ENCODE assay signal across 11 cellular contexts in the genomic region with DNA sequence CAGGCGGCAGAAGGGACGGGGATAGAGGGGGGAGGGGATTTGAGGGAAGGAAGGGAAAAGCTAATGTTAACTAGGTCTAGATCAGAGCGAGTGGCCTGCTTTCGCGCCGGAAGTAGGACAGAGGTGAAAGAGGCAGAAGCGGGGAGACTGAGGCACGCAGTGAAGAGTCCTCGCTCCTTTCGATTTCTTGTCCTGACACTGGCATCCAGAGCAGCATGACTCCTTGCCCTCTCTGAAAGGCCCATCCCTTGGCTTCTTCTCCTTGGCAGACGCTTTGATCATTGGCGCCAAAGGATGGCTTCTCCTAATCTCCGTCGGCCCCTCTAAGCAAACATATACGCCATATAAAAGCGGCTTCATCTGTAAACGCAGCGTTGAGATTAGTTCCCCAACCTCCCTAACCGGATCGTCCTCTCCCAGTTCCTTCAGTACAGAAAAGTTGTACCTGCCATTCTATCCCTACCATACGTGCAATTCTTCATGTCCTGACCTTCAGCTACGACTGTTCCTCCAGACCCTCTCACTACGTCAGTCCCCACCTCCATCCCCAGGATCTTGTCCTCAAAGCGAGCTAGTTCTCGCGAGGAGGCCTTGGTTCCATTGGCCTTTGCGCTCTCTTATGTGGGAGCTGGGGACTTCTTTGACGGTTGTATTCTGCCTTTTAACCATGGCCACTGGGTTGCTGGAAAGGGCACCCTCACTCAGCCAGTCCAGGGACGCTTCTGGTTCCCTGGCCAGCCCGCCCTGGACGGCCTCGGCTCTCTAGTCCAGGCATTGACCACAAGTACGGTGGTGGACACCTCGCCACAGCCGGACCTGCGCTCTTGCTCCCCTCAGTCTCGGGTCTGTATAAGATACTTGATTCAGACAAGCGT. TPM values are rescaled to one million over a fixed set of nuclear protein-coding genes. Genes with fewer than 3 reads are reported as not detected.
DNase-seq lines count a peak whose midpoint lies in the region; ATAC-seq lines count a peak whose summit lies in the region.
"Had no signal": no experiment of that assay in that cellular context is flagged by ENCODE, and none has a peak within 500 bp of the region (broad histone marks: within the 10 kb centered on the region; RNA-seq: fewer than 3 reads in every experiment).

No MANE protein-coding gene starts in this region.

- H3K27ac ChIP-seq in stomach smooth muscle (ENCODE audit: low read length) = no peak overlapping the region

- intact Hi-C loops in activated naive CD4-positive, alpha-beta T cell treated with anti-CD3 and anti-CD28 coated beads for 36 hours (cut with micrococcal nuclease) = loop anchor here (1.0 to 5.0 kb wide), 3 partner anchors 9 to 379 kb away; no protein-coding TSS in a partner anchor
- intact Hi-C loops in activated T-helper 1 cell treated with anti-CD3 and anti-CD28 coated beads, Interleukin-12 subunit alpha, Interleukin-12 subunit beta, Interleukin-2, Interleukin-4 antibody, amounts not matched to agents 30 ng/mL and 10 ng/mL and 1 ng/mL, durations not matched to agents 14 hours and 24 hours and 36 hours (cut with micrococcal nuclease) = loop anchor here (2.0 to 10.0 kb wide), 2 partner anchors 24 to 386 kb away; partner anchors contain the start of gene CERKL

- H3K9ac ChIP-seq in stomach smooth muscle (ENCODE audit: low read length in 2 of 2) = no peak overlapping the region

- H3K27me3 Mint-ChIP-seq in activated naive CD4-positive, alpha-beta T cell treated with anti-CD3 and anti-CD28 coated beads for 36 hours (ENCODE audit: low read depth) = peaks cover 82% of the 10 kb centered on the region
- peaks cover 84% of the 10 kb centered on the region for H3K27me3 Mint-ChIP-seq in activated T-helper 1 cell treated with anti-CD3 and anti-CD28 coated beads, Interleukin-12 subunit alpha, Interleukin-12 subunit beta, Interleukin-2, Interleukin-4 antibody, amounts not matched to agents 30 ng/mL and 10 ng/mL and 1 ng/mL, durations not matched to agents 14 hours and 24 hours and 36 hours (ENCODE audit: insufficient read depth)

- H3K36me3 ChIP-seq in stomach smooth muscle (ENCODE audit: control insufficient read depth in 2 of 2, insufficient read depth in 2 of 2, low read length in 2 of 2) = no peaks in the 10 kb centered on the region

- H3K4me1 ChIP-seq in stomach smooth muscle (ENCODE audit: control insufficient read depth, insufficient read depth, low read length) = peaks cover 19% of the 10 kb centered on the region

- no peaks in the 10 kb centered on the region for H3K9me3 ChIP-seq in iPS-18c (ENCODE audit: control insufficient read depth, insufficient read depth, low read length)
- H3K9me3 ChIP-seq in stomach smooth muscle (ENCODE audit: control insufficient read depth in 2 of 2, low read length in 2 of 2) = peaks cover 0 to 3% of the 10 kb centered on the region in 2 donors

- H3K36me3 Mint-ChIP-seq in activated naive CD4-positive, alpha-beta T cell treated with anti-CD3 and anti-CD28 coated beads for 36 hours (ENCODE audit: low read depth) = peaks cover 6% of the 10 kb centered on the region
- H3K36me3 Mint-ChIP-seq in activated T-helper 1 cell treated with anti-CD3 and anti-CD28 coated beads, Interleukin-12 subunit alpha, Interleukin-12 subunit beta, Interleukin-2, Interleukin-4 antibody, amounts not matched to agents 30 ng/mL and 10 ng/mL and 1 ng/mL, durations not matched to agents 14 hours and 24 hours and 36 hours (ENCODE audit: low read depth) = peaks cover 9% of the 10 kb centered on the region

- no peaks in the 10 kb centered on the region for H3K9me3 Mint-ChIP-seq in activated naive CD4-positive, alpha-beta T cell treated with anti-CD3 and anti-CD28 coated beads for 36 hours
- peaks cover 27% of the 10 kb centered on the region for H3K9me3 Mint-ChIP-seq in activated T-helper 1 cell treated with anti-CD3 and anti-CD28 coated beads, Interleukin-12 subunit alpha, Interleukin-12 subunit beta, Interleukin-2, Interleukin-4 antibody, amounts not matched to agents 30 ng/mL and 10 ng/mL and 1 ng/mL, durations not matched to agents 14 hours and 24 hours and 36 hours

- CTCF ChIA-PET in activated naive CD4-positive, alpha-beta T cell treated with anti-CD3 and anti-CD28 coated beads for 36 hours (lab: Charles Lee) = interaction anchor here (1.1 kb wide), 1 partner anchor 23 kb away, joined by 3 read pairs; no protein-coding TSS in a partner anchor

- no peak for ATAC-seq in GM19023 (IDR thresholded peaks at IDR 0.05; ENCODE audit: unreplicated experiment)

- no peak for DNase-seq in activated naive CD4-positive, alpha-beta T cell treated with anti-CD3 and anti-CD28 coated beads for 36 hours
- no peak for DNase-seq in activated naive CD4-positive, alpha-beta T cell (lab: John Stamatoyannopoulos, UW)
- DNase-seq in activated T-helper 1 cell treated with anti-CD3 and anti-CD28 coated beads, Interleukin-12 subunit alpha, Interleukin-12 subunit beta, Interleukin-2, Interleukin-4 antibody, amounts not matched to agents 30 ng/mL and 10 ng/mL and 1 ng/mL, durations not matched to agents 14 hours and 24 hours and 36 hours (ENCODE audit: low spot score) = no peak
- no peak for DNase-seq in amniotic stem cell (lab: John Stamatoyannopoulos, UW)
- no peak for DNase-seq in NK-92 (lab: John Stamatoyannopoulos, UW; ENCODE audit: unreplicated experiment)
- DNase-seq: Karpas-422; stimulated activated CD4-positive, alpha-beta T cell treated with anti-CD3 and anti-CD28 coated beads, Interleukin-2, amount 100 ng/mL, for 24 hours had no signal

- H3K4me3 ChIP-seq in iPS-18c (ENCODE audit: insufficient read depth, low read depth, low read length) (peak overlapping the region; percentile 51), stomach smooth muscle (ENCODE audit: low read length in 2 of 2) (peak overlapping the region; percentile 21 to 44)

- peaks cover 63 to 82% of the 10 kb centered on the region in 2 donors for H3K27me3 ChIP-seq in stomach smooth muscle (ENCODE audit: control insufficient read depth in 1 of 2, insufficient read depth in 2 of 2, low read length in 2 of 2)

- no peak overlapping the region for H3K27ac Mint-ChIP-seq in activated naive CD4-positive, alpha-beta T cell treated with anti-CD3 and anti-CD28 coated beads for 36 hours
- H3K27ac Mint-ChIP-seq in activated T-helper 1 cell treated with anti-CD3 and anti-CD28 coated beads, Interleukin-12 subunit alpha, Interleukin-12 subunit beta, Interleukin-2, Interleukin-4 antibody, amounts not matched to agents 30 ng/mL and 10 ng/mL and 1 ng/mL, durations not matched to agents 14 hours and 24 hours and 36 hours = peak overlapping the region; percentile 85

- H3K4me1 Mint-ChIP-seq in activated naive CD4-positive, alpha-beta T cell treated with anti-CD3 and anti-CD28 coated beads for 36 hours (ENCODE audit: low read depth) = peaks cover 55% of the 10 kb centered on the region
- H3K4me1 Mint-ChIP-seq in activated T-helper 1 cell treated with anti-CD3 and anti-CD28 coated beads, Interleukin-12 subunit alpha, Interleukin-12 subunit beta, Interleukin-2, Interleukin-4 antibody, amounts not matched to agents 30 ng/mL and 10 ng/mL and 1 ng/mL, durations not matched to agents 14 hours and 24 hours and 36 hours (ENCODE audit: low read depth) = peaks cover 40% of the 10 kb centered on the region

- peak overlapping the region; percentile 67 for H3K4me3 Mint-ChIP-seq in activated naive CD4-positive, alpha-beta T cell treated with anti-CD3 and anti-CD28 coated beads for 36 hours
- peak overlapping the region; percentile 25 for H3K4me3 Mint-ChIP-seq in activated T-helper 1 cell treated with anti-CD3 and anti-CD28 coated beads, Interleukin-12 subunit alpha, Interleukin-12 subunit beta, Interleukin-2, Interleukin-4 antibody, amounts not matched to agents 30 ng/mL and 10 ng/mL and 1 ng/mL, durations not matched to agents 14 hours and 24 hours and 36 hours

RNA-seq across cellular contexts. Expression of gene NEUROD1, which starts 0.9 kb away (rescaled TPM):
- not detected for total RNA-seq in activated naive CD4-positive, alpha-beta T cell treated with anti-CD3 and anti-CD28 coated beads for 36 hours
- not detected in 2 replicates for total RNA-seq in activated T-helper 1 cell treated with anti-CD3 and anti-CD28 coated beads, Interleukin-12 subunit alpha, Interleukin-12 subunit beta, Interleukin-2, Interleukin-4 antibody, amounts not matched to agents 30 ng/mL and 10 ng/mL and 1 ng/mL, durations not matched to agents 14 hours and 24 hours and 36 hours
- total RNA-seq: liver had no signal

RNA-seq across cellular contexts. Expression of gene CERKL, which starts 24.3 kb away (rescaled TPM):
- total RNA-seq in activated naive CD4-positive, alpha-beta T cell treated with anti-CD3 and anti-CD28 coated beads for 36 hours = under 1 TPM in 1 of 2 experiments, not detected in 1; 0.14 TPM
- not detected in 2 replicates for total RNA-seq in activated T-helper 1 cell treated with anti-CD3 and anti-CD28 coated beads, Interleukin-12 subunit alpha, Interleukin-12 subunit beta, Interleukin-2, Interleukin-4 antibody, amounts not matched to agents 30 ng/mL and 10 ng/mL and 1 ng/mL, durations not matched to agents 14 hours and 24 hours and 36 hours
